ENCODE assay signal across 9 cellular contexts in the genomic region with DNA sequence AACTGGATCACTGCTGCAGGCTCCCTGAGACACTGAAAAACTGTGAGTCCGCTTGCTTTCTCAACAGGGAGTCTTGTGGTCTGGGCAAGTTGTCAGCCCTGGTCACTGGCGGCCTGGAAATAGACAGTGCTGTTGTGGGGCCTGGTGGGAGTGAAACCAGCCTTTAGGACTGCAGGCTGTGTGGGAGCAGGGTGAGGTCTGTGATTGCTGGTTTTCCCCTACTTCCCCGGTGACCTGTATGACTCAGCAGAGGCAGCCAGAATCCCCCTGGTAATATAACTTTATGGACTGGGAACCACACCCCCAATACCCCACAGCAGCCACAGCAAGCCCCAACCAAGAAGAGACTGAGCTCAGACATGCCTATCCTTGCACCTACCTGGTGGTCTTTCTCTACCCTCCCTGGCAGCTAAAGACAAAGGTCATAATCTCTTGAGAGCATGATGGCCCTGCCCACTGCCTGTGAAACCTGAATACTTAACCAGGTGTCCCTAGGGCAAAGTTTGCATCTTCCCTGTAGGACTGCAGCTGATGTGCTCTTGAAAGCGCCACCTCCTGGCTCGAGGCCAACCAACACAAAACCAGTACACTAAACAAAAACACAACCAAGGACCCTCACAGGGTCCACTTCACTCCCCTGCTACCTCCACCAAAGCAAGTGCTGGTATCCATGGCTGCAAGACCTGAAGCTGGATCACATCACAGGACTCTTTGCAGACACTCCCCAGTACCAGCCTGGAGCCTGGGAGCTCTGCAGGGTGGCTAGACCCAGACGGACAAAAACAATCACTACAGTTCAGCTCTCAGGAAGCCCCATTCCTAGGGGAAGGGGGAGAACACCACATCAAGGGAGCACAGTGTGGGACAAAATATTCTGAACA. TPM values are rescaled to one million over a fixed set of nuclear protein-coding genes. Genes with fewer than 3 reads are reported as not detected.
DNase-seq lines count a peak whose midpoint lies in the region; ATAC-seq, FAIRE-seq and TF ChIP-seq lines count a peak whose summit lies in the region.
"Had no signal": no experiment of that assay in that cellular context is flagged by ENCODE, and none has a peak within 500 bp of the region (broad histone marks: within the 10 kb centered on the region; RNA-seq: fewer than 3 reads in every experiment).

No MANE protein-coding gene starts in this region.

- H3F3A ChIP-seq in PC-3 (ENCODE audit: low read length, unreplicated experiment), result no peaks in the 10 kb centered on the region

- no TSS peak for BruUV-seq in PC-3 (replicated peaks; lab: Mats Ljungman, UMichigan)

- POLR2A ChIA-PET in PC-3 (lab: Charles Lee; ENCODE audit: unreplicated experiment), result no interaction called here

- no peaks in the 10 kb centered on the region for H3K79me2 ChIP-seq in PC-3 (ENCODE audit: low read length)

- no peaks in the 10 kb centered on the region for H3K4me1 ChIP-seq in PC-3 (ENCODE audit: insufficient read depth, low read length)

- in situ Hi-C loops in KBM-7 (cut with MboI; ENCODE audit: low pct_unique_long_range_greater_than_20kb, low sequenced_read_pairs), result no loop called here
- in situ Hi-C loops in brain microvascular endothelial cell (cut with HindIII; ENCODE audit: low pct_ligation_motif_present, low sequenced_read_pairs), result no loop called here

- no peaks in the 10 kb centered on the region for H4K20me1 ChIP-seq in PC-3 (ENCODE audit: low read length)

- peak; percentile 99 for FAIRE-seq in GM18507 (lab: Jason Lieb, UNC)
- FAIRE-seq: keratinocyte had no signal

- no peak overlapping the region for H3K9ac ChIP-seq in PC-3 (ENCODE audit: low read length)

- H3K9me3 ChIP-seq in PC-3 (ENCODE audit: low read length), result no peaks in the 10 kb centered on the region

- intact Hi-C loops in PC-3 (cut with micrococcal nuclease), result no loop called here

- ATAC-seq in GM21723 (IDR thresholded peaks at IDR 0.05; ENCODE audit: unreplicated experiment), result peak; percentile 96
- no peak for ATAC-seq in PC-3

- H3K36me3 ChIP-seq in brain microvascular endothelial cell (replicated peaks) (no peaks in the 10 kb centered on the region), PC-3 (ENCODE audit: low read depth, low read length) (no peaks in the 10 kb centered on the region)

- CTCF ChIA-PET in PC-3 (lab: Charles Lee), result no interaction called here

- H3K27ac ChIP-seq in brain microvascular endothelial cell (no peak overlapping the region), PC-3 (ENCODE audit: low read length) (no peak overlapping the region)

- no peak overlapping the region for H3K4me3 ChIP-seq in brain microvascular endothelial cell (ENCODE audit: low read depth, low read length)
- H3K4me3 ChIP-seq in PC-3 (ENCODE audit: low read length), result no peak overlapping the region

- no peaks in the 10 kb centered on the region for H3K9me2 ChIP-seq in PC-3 (replicated peaks; ENCODE audit: low read length)

- H3K27me3 ChIP-seq in brain microvascular endothelial cell (replicated peaks) (no peaks in the 10 kb centered on the region), PC-3 (ENCODE audit: low read length) (no peaks in the 10 kb centered on the region)

- DNase-seq in GM18507 (ENCODE audit: extremely low spot score, insufficient read length, low read depth), result peak; percentile 11
- DNase-seq in KBM-7, result peak; percentile 65
- peak; percentile 74 for DNase-seq in brain microvascular endothelial cell
- DNase-seq in PC-3, result no peak
- no peak for DNase-seq in NCI-H526 treated with DMSO at 0.1 percent for 48 hours (lab: John Stamatoyannopoulos, UW)
- no peak for DNase-seq in COLO829 (ENCODE audit: low spot score)
- DNase-seq in HCEC 1CT, result no peak

- no peak for TF ChIP-seq CTCF in brain microvascular endothelial cell (IDR thresholded peaks at IDR 0.05; ENCODE audit: low read depth, low read length, missing control alignments)
- TF ChIP-seq CTCF in PC-3 (conservative IDR thresholded peaks at IDR 0.05; ENCODE audit: low read depth, low read length), result no peak

- H2AFZ ChIP-seq in PC-3 (ENCODE audit: low read length), result no peak overlapping the region

- H3K4me2 ChIP-seq in PC-3 (ENCODE audit: low read length), result no peak overlapping the region

RNA-seq across cellular contexts. Expression of a gene that starts 7.2 kb away (rescaled TPM):
- 4.4 and 5.9 TPM in 2 replicates for total RNA-seq in PC-3 (2014; rRNA removed)

RNA-seq across cellular contexts. Expression of a gene that starts 50.5 kb away (rescaled TPM):
- 21.4 and 37.5 TPM in 2 replicates for total RNA-seq in PC-3 (2014; rRNA removed)

RNA-seq across cellular contexts. Expression of a gene that starts 50.7 kb away (rescaled TPM):
- 4.5 and 5.2 TPM in 2 replicates for total RNA-seq in PC-3 (2014; rRNA removed)

Comparison
In these comparisons a context has a peak if more than half of its experiments do, and no peak if none do; other contexts are left out.
1. DNase-seq: peak in GM18507 (single experiment), KBM-7 (single experiment) and brain microvascular endothelial cell (single experiment); none in PC-3 (single experiment), NCI-H526 treated with DMSO at 0.1 percent for 48 hours (single experiment), COLO829 (single experiment) and HCEC 1CT (single experiment).